Comparison of ENCODE assay signal across 14 cellular contexts in the genomic region with DNA sequence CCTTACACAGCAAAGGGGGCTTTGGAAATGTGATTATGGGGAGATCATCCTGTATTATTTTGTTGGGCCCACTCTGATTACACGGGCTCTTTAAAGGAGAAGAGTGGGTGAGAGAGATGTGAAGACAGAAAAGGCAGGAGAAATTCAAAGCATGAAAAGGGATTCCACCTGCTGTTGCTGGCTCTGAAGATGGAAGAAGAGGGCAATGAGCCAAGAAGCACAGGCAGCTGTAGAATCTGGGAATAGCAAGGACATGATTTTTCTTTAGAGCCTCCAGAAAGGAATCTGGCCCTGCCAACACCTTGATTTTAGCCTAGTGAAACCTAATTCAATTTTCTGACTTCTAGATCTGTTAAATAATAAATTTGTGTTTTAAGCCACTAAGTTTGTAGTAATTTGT. TPM values are rescaled to one million over a fixed set of nuclear protein-coding genes. Genes with fewer than 3 reads are reported as not detected.
DNase-seq lines count a peak whose midpoint lies in the region; ATAC-seq lines count a peak whose summit lies in the region.
"Had no signal": no experiment of that assay in that cellular context is flagged by ENCODE, and none has a peak within 500 bp of the region (broad histone marks: within the 10 kb centered on the region; RNA-seq: fewer than 3 reads in every experiment).

No MANE protein-coding gene starts in this region.

- peaks cover 15 to 25% of the 10 kb centered on the region in 2 donors for H3K9me3 Mint-ChIP-seq in activated naive CD4-positive, alpha-beta T cell treated with anti-CD3 and anti-CD28 coated beads, Interleukin-2, amount 50 U/mL, for 72 hours

- DNase-seq in G401 (ENCODE audit: low spot score) (peak; percentile 36), cerebellar cortex (ENCODE audit: low spot score) (peak; percentile 19), myocyte (ENCODE audit: low read depth) (peak; percentile 77), T-helper 2 cell (no peak), kidney tubule cell (ENCODE audit: low spot score) (no peak)
- DNase-seq in activated naive CD4-positive, alpha-beta T cell treated with anti-CD3 and anti-CD28 coated beads, Interleukin-2, amount 50 U/mL, for 72 hours (ENCODE audit: low spot score in 2 of 2): no peak
- DNase-seq: AML-193; Caco-2; CD4-positive, alpha-beta T cell; GDM1; HCEC 1CT; IMR-90 had no signal

- no peak overlapping the region for H3K27ac Mint-ChIP-seq in activated naive CD4-positive, alpha-beta T cell treated with anti-CD3 and anti-CD28 coated beads, Interleukin-2, amount 50 U/mL, for 72 hours
- H3K27ac Mint-ChIP-seq: CD4-positive, alpha-beta T cell; GM23338 had no signal

- in situ Hi-C loops in G401 (cut with HindIII; ENCODE audit: low sequenced_read_pairs): no loop called here

- peaks cover 17 to 20% of the 10 kb centered on the region in 2 donors for H3K36me3 Mint-ChIP-seq in activated naive CD4-positive, alpha-beta T cell treated with anti-CD3 and anti-CD28 coated beads, Interleukin-2, amount 50 U/mL, for 72 hours

- ATAC-seq in activated naive CD4-positive, alpha-beta T cell treated with anti-CD3 and anti-CD28 coated beads, Interleukin-2, amount 50 U/mL, for 72 hours: no peak
- ATAC-seq: GM23338 had no signal

RNA-seq across cellular contexts. Expression of a gene that starts 11.4 kb away (rescaled TPM):
- not detected in 2 replicates for total RNA-seq in G401 (2014; rRNA removed; shearing (Covaris generic))
- not detected in 2 replicates for total RNA-seq in myocyte
- 0.16 TPM for polyA plus RNA-seq in myocyte (2012)
- not detected for total RNA-seq in activated naive CD4-positive, alpha-beta T cell treated with anti-CD3 and anti-CD28 coated beads, Interleukin-2, amount 50 U/mL, for 72 hours
- total RNA-seq: CD4-positive, alpha-beta T cell; GM23338; IMR-90 had no signal
- polyA plus RNA-seq: BJ, GM23338, IMR-90 had no signal

Comparison
In these comparisons a context has a peak if more than half of its experiments do, and no peak if none do; other contexts are left out.
1. DNase-seq: peak in G401 (single experiment), cerebellar cortex (single experiment) and myocyte (single experiment); none in activated naive CD4-positive, alpha-beta T cell treated with anti-CD3 and anti-CD28 coated beads, Interleukin-2, amount 50 U/mL, for 72 hours (0 of 2), T-helper 2 cell (0 of 5) and kidney tubule cell (single experiment).